ENCODE assay signal across 23 cellular contexts in the genomic region with DNA sequence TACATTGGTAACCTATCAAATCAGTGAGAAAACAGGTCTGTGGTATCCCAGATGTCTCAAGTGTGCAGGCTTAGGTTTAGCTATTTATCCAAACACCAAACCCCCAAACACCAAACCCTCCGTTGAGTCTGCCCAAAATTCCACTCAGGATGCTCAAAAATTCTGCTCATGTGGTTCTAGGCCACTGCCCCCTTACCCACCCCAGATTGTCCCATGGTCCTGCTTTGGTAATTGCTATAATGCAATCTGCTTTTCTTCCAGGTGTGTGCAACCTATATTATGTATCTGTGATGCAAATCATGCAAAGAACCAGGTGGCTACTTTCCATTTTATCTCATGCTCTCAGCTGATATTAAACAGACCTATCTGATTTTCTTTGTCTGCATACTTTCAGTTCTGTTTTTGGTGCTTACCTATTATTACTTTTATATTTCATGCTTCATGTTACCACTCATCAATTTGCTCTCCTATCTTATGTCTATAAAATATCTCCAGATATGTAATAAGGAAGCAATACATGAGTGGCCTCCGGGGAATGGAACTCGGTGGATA.
DNase-seq lines count a peak whose midpoint lies in the region; ATAC-seq and TF ChIP-seq lines count a peak whose summit lies in the region.
"Had no signal": no experiment of that assay in that cellular context is flagged by ENCODE, and none has a peak within 500 bp of the region (broad histone marks: within the 10 kb centered on the region; RNA-seq: fewer than 3 reads in every experiment).

No MANE protein-coding gene starts in this region.

- H3K9me2 ChIP-seq in Karpas-422 (replicated peaks; ENCODE audit: insufficient read depth, low read length), result no peaks in the 10 kb centered on the region
- no peaks in the 10 kb centered on the region for H3K9me2 ChIP-seq in PC-3 (replicated peaks; ENCODE audit: low read length)

- no peaks in the 10 kb centered on the region for H3K27me3 ChIP-seq in Karpas-422 (ENCODE audit: low read length)
- H3K27me3 ChIP-seq in PC-3 (ENCODE audit: low read length), result no peaks in the 10 kb centered on the region
- H3K27me3 ChIP-seq: gastrocnemius medialis, MG63 had no signal

- no peak overlapping the region for H3K4me3 Mint-ChIP-seq in activated naive CD4-positive, alpha-beta T cell treated with anti-CD3 and anti-CD28 coated beads, Interleukin-2, amount 10 ng/mL, durations not matched to agents 7 days and 5 days
- H3K4me3 Mint-ChIP-seq in activated naive CD8-positive, alpha-beta T cell treated with anti-CD3 and anti-CD28 coated beads, Interleukin-2, amount 10 ng/mL, durations not matched to agents 7 days and 5 days, result peak overlapping the region; percentile 15
- H3K4me3 Mint-ChIP-seq in stimulated activated naive B cell treated with anti-CD40 and anti-IgM and Interleukin-4, amounts not matched to agents 10 μg/mL and 1 μg/mL and 100 μg/mL, for 72 hours, result no peak overlapping the region

- no peak for TF ChIP-seq CTCF in PC-3 (conservative IDR thresholded peaks at IDR 0.05; ENCODE audit: low read depth, low read length)

- H3K4me2 ChIP-seq in Karpas-422 (ENCODE audit: low read depth, low read length, poor library complexity, severe bottlenecking), result peak overlapping the region; percentile 53
- H3K4me2 ChIP-seq in PC-3 (ENCODE audit: low read length), result no peak overlapping the region
- H3K4me2 ChIP-seq: smooth muscle cell had no signal

- H3K79me2 ChIP-seq in Karpas-422 (ENCODE audit: low read length) (no peaks in the 10 kb centered on the region), PC-3 (ENCODE audit: low read length) (no peaks in the 10 kb centered on the region)

- no peaks in the 10 kb centered on the region for H3K36me3 ChIP-seq in Karpas-422 (ENCODE audit: insufficient read depth, low read length)
- no peaks in the 10 kb centered on the region for H3K36me3 ChIP-seq in PC-3 (ENCODE audit: low read depth, low read length)
- H3K36me3 ChIP-seq: gastrocnemius medialis, MG63 had no signal

- no peaks in the 10 kb centered on the region for H3K27me3 Mint-ChIP-seq in activated naive CD4-positive, alpha-beta T cell treated with anti-CD3 and anti-CD28 coated beads, Interleukin-2, amount 10 ng/mL, durations not matched to agents 7 days and 5 days
- H3K27me3 Mint-ChIP-seq in activated naive CD8-positive, alpha-beta T cell treated with anti-CD3 and anti-CD28 coated beads, Interleukin-2, amount 10 ng/mL, durations not matched to agents 7 days and 5 days, result no peaks in the 10 kb centered on the region
- H3K27me3 Mint-ChIP-seq in stimulated activated naive B cell treated with anti-CD40 and anti-IgM and Interleukin-4, amounts not matched to agents 10 μg/mL and 1 μg/mL and 100 μg/mL, for 72 hours, result no peaks in the 10 kb centered on the region

- peaks cover 16% of the 10 kb centered on the region for H3K36me3 Mint-ChIP-seq in activated naive CD4-positive, alpha-beta T cell treated with anti-CD3 and anti-CD28 coated beads, Interleukin-2, amount 10 ng/mL, durations not matched to agents 7 days and 5 days
- peaks cover 18 to 52% of the 10 kb centered on the region in 2 donors for H3K36me3 Mint-ChIP-seq in activated naive CD4-positive, alpha-beta T cell treated with anti-CD3 and anti-CD28 coated beads, Interleukin-2, amount 50 U/mL, for 72 hours
- H3K36me3 Mint-ChIP-seq in activated naive CD8-positive, alpha-beta T cell treated with anti-CD3 and anti-CD28 coated beads, Interleukin-2, amount 10 ng/mL, durations not matched to agents 7 days and 5 days, result peaks cover 24% of the 10 kb centered on the region
- H3K36me3 Mint-ChIP-seq in stimulated activated naive B cell treated with anti-CD40 and anti-IgM and Interleukin-4, amounts not matched to agents 10 μg/mL and 1 μg/mL and 100 μg/mL, for 72 hours, result peaks cover 2 to 5% of the 10 kb centered on the region in 2 donors

- H3K27ac Mint-ChIP-seq in activated naive CD4-positive, alpha-beta T cell treated with anti-CD3 and anti-CD28 coated beads, Interleukin-2, amount 10 ng/mL, durations not matched to agents 7 days and 5 days, result no peak overlapping the region
- H3K27ac Mint-ChIP-seq in activated naive CD4-positive, alpha-beta T cell treated with anti-CD3 and anti-CD28 coated beads, Interleukin-2, amount 50 U/mL, for 72 hours, result no peak overlapping the region
- H3K27ac Mint-ChIP-seq in activated naive CD8-positive, alpha-beta T cell treated with anti-CD3 and anti-CD28 coated beads, Interleukin-2, amount 10 ng/mL, durations not matched to agents 7 days and 5 days, result no peak overlapping the region
- H3K27ac Mint-ChIP-seq in stimulated activated naive B cell treated with anti-CD40 and anti-IgM and Interleukin-4, amounts not matched to agents 10 μg/mL and 1 μg/mL and 100 μg/mL, for 72 hours, result peak overlapping the region; percentile 37

- H2AFZ ChIP-seq in Karpas-422 (ENCODE audit: low read length) (no peak overlapping the region), PC-3 (ENCODE audit: low read length) (no peak overlapping the region)

- H3K9ac ChIP-seq in Karpas-422 (ENCODE audit: low read length) (peak overlapping the region; percentile 25; the same call in 1 of the 2 replicates), PC-3 (ENCODE audit: low read length) (no peak overlapping the region)

- ATAC-seq in activated naive CD4-positive, alpha-beta T cell treated with anti-CD3 and anti-CD28 coated beads, Interleukin-2, amount 50 U/mL, for 72 hours, result no peak
- ATAC-seq in activated naive CD8-positive, alpha-beta T cell treated with anti-CD3 and anti-CD28 coated beads, Interleukin-2, amount 10 ng/mL, durations not matched to agents 7 days and 5 days (ENCODE audit: low read depth), result no peak
- peak; percentile 47 to 63 for ATAC-seq in stimulated activated naive B cell treated with anti-CD40 and anti-IgM and Interleukin-4, amounts not matched to agents 10 μg/mL and 1 μg/mL and 100 μg/mL, for 72 hours (replicated peaks)
- no peak for ATAC-seq in PC-3
- ATAC-seq in HG03565 (IDR thresholded peaks at IDR 0.05; ENCODE audit: unreplicated experiment), result no peak
- ATAC-seq: esophagus mucosa, gastrocnemius medialis, HCT116, left cardiac atrium, psoas muscle had no signal

- peaks cover 57% of the 10 kb centered on the region for H3K4me1 Mint-ChIP-seq in activated naive CD4-positive, alpha-beta T cell treated with anti-CD3 and anti-CD28 coated beads, Interleukin-2, amount 10 ng/mL, durations not matched to agents 7 days and 5 days
- peaks cover 45% of the 10 kb centered on the region for H3K4me1 Mint-ChIP-seq in activated naive CD8-positive, alpha-beta T cell treated with anti-CD3 and anti-CD28 coated beads, Interleukin-2, amount 10 ng/mL, durations not matched to agents 7 days and 5 days
- peaks cover 42 to 64% of the 10 kb centered on the region in 2 donors for H3K4me1 Mint-ChIP-seq in stimulated activated naive B cell treated with anti-CD40 and anti-IgM and Interleukin-4, amounts not matched to agents 10 μg/mL and 1 μg/mL and 100 μg/mL, for 72 hours

- H3K4me3 ChIP-seq in Karpas-422 (ENCODE audit: low read length), result peak overlapping the region; percentile 39; the same call in 1 of the 2 replicates
- no peak overlapping the region for H3K4me3 ChIP-seq in PC-3 (ENCODE audit: low read length)
- H3K4me3 ChIP-seq: gastrocnemius medialis, MG63, psoas muscle, smooth muscle cell had no signal

- H3F3A ChIP-seq in PC-3 (ENCODE audit: low read length, unreplicated experiment), result no peaks in the 10 kb centered on the region

- H4K20me1 ChIP-seq in Karpas-422 (ENCODE audit: insufficient read depth, low read depth, low read length), result no peaks in the 10 kb centered on the region
- H4K20me1 ChIP-seq in PC-3 (ENCODE audit: low read length), result no peaks in the 10 kb centered on the region

- BruUV-seq in PC-3 (replicated peaks; lab: Mats Ljungman, UMichigan), result no TSS peak

- peaks cover 60% of the 10 kb centered on the region for H3K4me1 ChIP-seq in Karpas-422 (ENCODE audit: low read length)
- no peaks in the 10 kb centered on the region for H3K4me1 ChIP-seq in PC-3 (ENCODE audit: insufficient read depth, low read length)
- H3K4me1 ChIP-seq: gastrocnemius medialis, psoas muscle had no signal

- H3K9me3 Mint-ChIP-seq in activated naive CD4-positive, alpha-beta T cell treated with anti-CD3 and anti-CD28 coated beads, Interleukin-2, amount 10 ng/mL, durations not matched to agents 7 days and 5 days, result peaks cover 17% of the 10 kb centered on the region
- peaks cover 11 to 31% of the 10 kb centered on the region in 2 donors for H3K9me3 Mint-ChIP-seq in activated naive CD4-positive, alpha-beta T cell treated with anti-CD3 and anti-CD28 coated beads, Interleukin-2, amount 50 U/mL, for 72 hours
- H3K9me3 Mint-ChIP-seq in activated naive CD8-positive, alpha-beta T cell treated with anti-CD3 and anti-CD28 coated beads, Interleukin-2, amount 10 ng/mL, durations not matched to agents 7 days and 5 days, result peaks cover 10% of the 10 kb centered on the region
- H3K9me3 Mint-ChIP-seq in stimulated activated naive B cell treated with anti-CD40 and anti-IgM and Interleukin-4, amounts not matched to agents 10 μg/mL and 1 μg/mL and 100 μg/mL, for 72 hours, result peaks cover 2 to 8% of the 10 kb centered on the region in 2 donors

- H3K27ac ChIP-seq in Karpas-422 (ENCODE audit: low read length) (peak overlapping the region; percentile 90), PC-3 (ENCODE audit: low read length) (no peak overlapping the region)
- H3K27ac ChIP-seq: C4-2B, gastrocnemius medialis, psoas muscle had no signal

- POLR2A ChIA-PET in activated naive CD8-positive, alpha-beta T cell treated with anti-CD3 and anti-CD28 coated beads, Interleukin-2, amount 10 ng/mL, durations not matched to agents 7 days and 5 days (lab: Charles Lee), result interaction anchor here (0.7 kb wide), 1 partner anchor 25 kb away, joined by 3 read pairs; no protein-coding TSS in a partner anchor
- POLR2A ChIA-PET in PC-3 (lab: Charles Lee; ENCODE audit: unreplicated experiment), result no interaction called here

- H3K9me3 ChIP-seq in Karpas-422 (ENCODE audit: low read length) (no peaks in the 10 kb centered on the region), PC-3 (ENCODE audit: low read length) (no peaks in the 10 kb centered on the region)
- H3K9me3 ChIP-seq: gastrocnemius medialis, MG63, psoas muscle had no signal

- DNase-seq in activated naive CD4-positive, alpha-beta T cell treated with anti-CD3 and anti-CD28 coated beads, Interleukin-2, amount 10 ng/mL, durations not matched to agents 7 days and 5 days, result peak; percentile 3
- DNase-seq in activated naive CD4-positive, alpha-beta T cell treated with anti-CD3 and anti-CD28 coated beads, Interleukin-2, amount 50 U/mL, for 72 hours (ENCODE audit: low spot score in 2 of 2), result no peak
- DNase-seq in Karpas-422 (peak; percentile 80), NCI-H82 treated with DMSO at 0.1 percent for 48 hours (lab: John Stamatoyannopoulos, UW; ENCODE audit: unreplicated experiment) (no peak), PC-3 (no peak)
- no peak for DNase-seq in activated naive CD8-positive, alpha-beta T cell treated with anti-CD3 and anti-CD28 coated beads, Interleukin-2, amount 10 ng/mL, durations not matched to agents 7 days and 5 days
- DNase-seq in stimulated activated naive B cell treated with anti-CD40 and anti-IgM and Interleukin-4, amounts not matched to agents 10 μg/mL and 1 μg/mL and 100 μg/mL, for 72 hours, result no peak
- DNase-seq: ACHN; caudate nucleus; gastrocnemius medialis; left cardiac atrium; MG63; midbrain; NCI-H2227 treated with DMSO at 0.1 percent for 48 hours; psoas muscle; Right ventricle myocardium superior; stimulated activated CD4-positive, alpha-beta T cell treated with anti-CD3 and anti-CD28 coated beads, Interleukin-4, amount 100 ng/mL, for 24 hours; substantia nigra had no signal

- intact Hi-C loops in PC-3 (cut with micrococcal nuclease), result no loop called here

- CTCF ChIA-PET in activated naive CD4-positive, alpha-beta T cell treated with anti-CD3 and anti-CD28 coated beads, Interleukin-2, amount 10 ng/mL, durations not matched to agents 7 days and 5 days (lab: Charles Lee), result no interaction called here
- CTCF ChIA-PET in PC-3 (lab: Charles Lee), result no interaction called here

Comparison
In these comparisons a context has a peak if more than half of its experiments do, and no peak if none do; other contexts are left out.
1. DNase-seq: peak in activated naive CD4-positive, alpha-beta T cell treated with anti-CD3 and anti-CD28 coated beads, Interleukin-2, amount 10 ng/mL, durations not matched to agents 7 days and 5 days (single experiment) and Karpas-422 (single experiment); none in activated naive CD4-positive, alpha-beta T cell treated with anti-CD3 and anti-CD28 coated beads, Interleukin-2, amount 50 U/mL, for 72 hours (0 of 2), activated naive CD8-positive, alpha-beta T cell treated with anti-CD3 and anti-CD28 coated beads, Interleukin-2, amount 10 ng/mL, durations not matched to agents 7 days and 5 days (single experiment), stimulated activated naive B cell treated with anti-CD40 and anti-IgM and Interleukin-4, amounts not matched to agents 10 μg/mL and 1 μg/mL and 100 μg/mL, for 72 hours (single experiment), NCI-H82 treated with DMSO at 0.1 percent for 48 hours (single experiment) and PC-3 (single experiment).
2. ATAC-seq: peak in stimulated activated naive B cell treated with anti-CD40 and anti-IgM and Interleukin-4, amounts not matched to agents 10 μg/mL and 1 μg/mL and 100 μg/mL, for 72 hours (2 of 2); none in activated naive CD4-positive, alpha-beta T cell treated with anti-CD3 and anti-CD28 coated beads, Interleukin-2, amount 50 U/mL, for 72 hours (0 of 2), activated naive CD8-positive, alpha-beta T cell treated with anti-CD3 and anti-CD28 coated beads, Interleukin-2, amount 10 ng/mL, durations not matched to agents 7 days and 5 days (single experiment), PC-3 (single experiment) and HG03565 (single experiment).